ENCODE assay signal across 1 cellular context in the genomic region with DNA sequence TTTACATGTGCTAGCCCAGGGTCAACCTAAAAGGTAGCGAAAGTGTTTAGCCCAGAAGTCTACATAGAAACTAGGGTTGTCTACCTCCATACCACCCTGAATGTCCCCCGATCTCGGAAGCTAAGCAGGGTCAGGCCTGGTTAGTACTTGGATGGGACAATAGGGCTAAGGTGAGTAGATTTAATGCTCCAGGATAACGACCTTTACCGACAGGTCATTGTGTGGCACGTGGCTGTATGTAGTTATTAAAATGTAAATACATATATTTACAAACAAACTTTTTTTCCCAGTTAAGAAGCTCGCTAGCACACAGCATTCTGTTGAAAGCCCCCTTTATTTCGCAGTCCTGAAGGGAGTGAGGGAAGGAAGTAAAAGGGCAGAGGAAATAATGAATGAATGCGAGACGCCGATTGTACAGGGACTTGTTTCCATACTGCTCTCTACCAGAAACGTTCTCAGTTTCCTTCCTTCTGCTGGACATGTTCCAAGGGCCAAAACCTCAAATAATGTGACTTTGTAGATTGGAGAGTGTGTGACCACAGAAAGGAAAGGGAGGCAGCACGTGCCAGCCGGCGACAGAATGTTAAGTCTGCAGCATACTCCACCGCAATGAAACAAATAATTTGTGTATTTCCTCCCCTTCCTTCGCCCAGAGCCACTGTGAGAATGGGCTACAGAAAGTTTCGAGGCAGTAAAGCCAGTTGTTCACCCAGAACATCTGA.
A peak's percentile ranks its signal among the peaks of the same experiment; 100 is the strongest.
TF ChIP-seq lines count a peak whose summit lies in the region.

No MANE protein-coding gene starts in this region.

TF ChIP-seq in K562, 482 proteins besides CTCF, POLR2A, EP300 and RAD21 (continued from another document and continues in another):
- TF ChIP-seq HSF4 (CRISPR knock-in tag; IDR thresholded peaks at IDR 0.05; ENCODE audit: borderline replicate concordance) (peak; percentile 54; the same call in 1 of the 2 replicates), NEUROD1 (IDR thresholded peaks at IDR 0.05; ENCODE audit: borderline replicate concordance, low read depth, low read length, partially characterized antibody) (no peak), TCF7L2 (IDR thresholded peaks at IDR 0.05; ENCODE audit: low read depth, low read length) (no peak), ZNF282 (CRISPR knock-in tag; IDR thresholded peaks at IDR 0.05) (no peak), WHSC1 (IDR thresholded peaks at IDR 0.05; ENCODE audit: low read length) (no peak), CAMTA2 (CRISPR knock-in tag; conservative IDR thresholded peaks at IDR 0.05) (no peak), XRCC3 (IDR thresholded peaks at IDR 0.05) (no peak), KLF6 (CRISPR knock-in tag; IDR thresholded peaks at IDR 0.05; ENCODE audit: borderline replicate concordance) (no peak), SUPT5H (IDR thresholded peaks at IDR 0.05) (no peak), ZNF384 (IDR thresholded peaks at IDR 0.05; ENCODE audit: low read depth, low read length) (no peak), MCM7 (IDR thresholded peaks at IDR 0.05) (no peak), ETV6 (IDR thresholded peaks at IDR 0.05; ENCODE audit: borderline replicate concordance in 1 of 2, low read depth in 2 of 2, low read length in 1 of 2) (no peak), ETV6 (CRISPR knock-in tag; IDR thresholded peaks at IDR 0.05; ENCODE audit: borderline replicate concordance) (no peak), ILK (tag; IDR thresholded peaks at IDR 0.05; ENCODE audit: borderline replicate concordance, low read depth) (no peak), ZNF311 (CRISPR knock-in tag; IDR thresholded peaks at IDR 0.05) (no peak), ZNF143 (CRISPR knock-in tag; IDR thresholded peaks at IDR 0.05) (no peak), TCF3 (CRISPR knock-in tag; IDR thresholded peaks at IDR 0.05) (peak; percentile 47; the same call in 1 of the 2 replicates), BDP1 (IDR thresholded peaks at IDR 0.05; ENCODE audit: insufficient read depth, insufficient read length) (peak; percentile 11), SRSF9 (IDR thresholded peaks at IDR 0.05; ENCODE audit: borderline replicate concordance, low read depth, low read length) (no peak), NRF1 (conservative IDR thresholded peaks at IDR 0.05 in 1 of 2, IDR thresholded peaks at IDR 0.05 in 1 of 2) (no peak), BACH1 (tag; IDR thresholded peaks at IDR 0.05) (0 out of 2 replicates have a peak, but pooled peaks have one; percentile 16)
- TF ChIP-seq, protein P1, sequence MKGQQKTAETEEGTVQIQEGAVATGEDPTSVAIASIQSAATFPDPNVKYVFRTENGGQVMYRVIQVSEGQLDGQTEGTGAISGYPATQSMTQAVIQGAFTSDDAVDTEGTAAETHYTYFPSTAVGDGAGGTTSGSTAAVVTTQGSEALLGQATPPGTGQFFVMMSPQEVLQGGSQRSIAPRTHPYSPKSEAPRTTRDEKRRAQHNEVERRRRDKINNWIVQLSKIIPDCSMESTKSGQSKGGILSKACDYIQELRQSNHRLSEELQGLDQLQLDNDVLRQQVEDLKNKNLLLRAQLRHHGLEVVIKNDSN (CRISPR knock-in tag; IDR thresholded peaks at IDR 0.05): peak; percentile 75
- TF ChIP-seq, protein P2, sequence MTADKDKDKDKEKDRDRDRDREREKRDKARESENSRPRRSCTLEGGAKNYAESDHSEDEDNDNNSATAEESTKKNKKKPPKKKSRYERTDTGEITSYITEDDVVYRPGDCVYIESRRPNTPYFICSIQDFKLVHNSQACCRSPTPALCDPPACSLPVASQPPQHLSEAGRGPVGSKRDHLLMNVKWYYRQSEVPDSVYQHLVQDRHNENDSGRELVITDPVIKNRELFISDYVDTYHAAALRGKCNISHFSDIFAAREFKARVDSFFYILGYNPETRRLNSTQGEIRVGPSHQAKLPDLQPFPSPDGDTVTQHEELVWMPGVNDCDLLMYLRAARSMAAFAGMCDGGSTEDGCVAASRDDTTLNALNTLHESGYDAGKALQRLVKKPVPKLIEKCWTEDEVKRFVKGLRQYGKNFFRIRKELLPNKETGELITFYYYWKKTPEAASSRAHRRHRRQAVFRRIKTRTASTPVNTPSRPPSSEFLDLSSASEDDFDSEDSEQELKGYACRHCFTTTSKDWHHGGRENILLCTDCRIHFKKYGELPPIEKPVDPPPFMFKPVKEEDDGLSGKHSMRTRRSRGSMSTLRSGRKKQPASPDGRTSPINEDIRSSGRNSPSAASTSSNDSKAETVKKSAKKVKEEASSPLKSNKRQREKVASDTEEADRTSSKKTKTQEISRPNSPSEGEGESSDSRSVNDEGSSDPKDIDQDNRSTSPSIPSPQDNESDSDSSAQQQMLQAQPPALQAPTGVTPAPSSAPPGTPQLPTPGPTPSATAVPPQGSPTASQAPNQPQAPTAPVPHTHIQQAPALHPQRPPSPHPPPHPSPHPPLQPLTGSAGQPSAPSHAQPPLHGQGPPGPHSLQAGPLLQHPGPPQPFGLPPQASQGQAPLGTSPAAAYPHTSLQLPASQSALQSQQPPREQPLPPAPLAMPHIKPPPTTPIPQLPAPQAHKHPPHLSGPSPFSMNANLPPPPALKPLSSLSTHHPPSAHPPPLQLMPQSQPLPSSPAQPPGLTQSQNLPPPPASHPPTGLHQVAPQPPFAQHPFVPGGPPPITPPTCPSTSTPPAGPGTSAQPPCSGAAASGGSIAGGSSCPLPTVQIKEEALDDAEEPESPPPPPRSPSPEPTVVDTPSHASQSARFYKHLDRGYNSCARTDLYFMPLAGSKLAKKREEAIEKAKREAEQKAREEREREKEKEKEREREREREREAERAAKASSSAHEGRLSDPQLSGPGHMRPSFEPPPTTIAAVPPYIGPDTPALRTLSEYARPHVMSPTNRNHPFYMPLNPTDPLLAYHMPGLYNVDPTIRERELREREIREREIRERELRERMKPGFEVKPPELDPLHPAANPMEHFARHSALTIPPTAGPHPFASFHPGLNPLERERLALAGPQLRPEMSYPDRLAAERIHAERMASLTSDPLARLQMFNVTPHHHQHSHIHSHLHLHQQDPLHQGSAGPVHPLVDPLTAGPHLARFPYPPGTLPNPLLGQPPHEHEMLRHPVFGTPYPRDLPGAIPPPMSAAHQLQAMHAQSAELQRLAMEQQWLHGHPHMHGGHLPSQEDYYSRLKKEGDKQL (CRISPR knock-in tag; IDR thresholded peaks at IDR 0.05; ENCODE audit: borderline replicate concordance): no peak
- TF ChIP-seq, protein P3, sequence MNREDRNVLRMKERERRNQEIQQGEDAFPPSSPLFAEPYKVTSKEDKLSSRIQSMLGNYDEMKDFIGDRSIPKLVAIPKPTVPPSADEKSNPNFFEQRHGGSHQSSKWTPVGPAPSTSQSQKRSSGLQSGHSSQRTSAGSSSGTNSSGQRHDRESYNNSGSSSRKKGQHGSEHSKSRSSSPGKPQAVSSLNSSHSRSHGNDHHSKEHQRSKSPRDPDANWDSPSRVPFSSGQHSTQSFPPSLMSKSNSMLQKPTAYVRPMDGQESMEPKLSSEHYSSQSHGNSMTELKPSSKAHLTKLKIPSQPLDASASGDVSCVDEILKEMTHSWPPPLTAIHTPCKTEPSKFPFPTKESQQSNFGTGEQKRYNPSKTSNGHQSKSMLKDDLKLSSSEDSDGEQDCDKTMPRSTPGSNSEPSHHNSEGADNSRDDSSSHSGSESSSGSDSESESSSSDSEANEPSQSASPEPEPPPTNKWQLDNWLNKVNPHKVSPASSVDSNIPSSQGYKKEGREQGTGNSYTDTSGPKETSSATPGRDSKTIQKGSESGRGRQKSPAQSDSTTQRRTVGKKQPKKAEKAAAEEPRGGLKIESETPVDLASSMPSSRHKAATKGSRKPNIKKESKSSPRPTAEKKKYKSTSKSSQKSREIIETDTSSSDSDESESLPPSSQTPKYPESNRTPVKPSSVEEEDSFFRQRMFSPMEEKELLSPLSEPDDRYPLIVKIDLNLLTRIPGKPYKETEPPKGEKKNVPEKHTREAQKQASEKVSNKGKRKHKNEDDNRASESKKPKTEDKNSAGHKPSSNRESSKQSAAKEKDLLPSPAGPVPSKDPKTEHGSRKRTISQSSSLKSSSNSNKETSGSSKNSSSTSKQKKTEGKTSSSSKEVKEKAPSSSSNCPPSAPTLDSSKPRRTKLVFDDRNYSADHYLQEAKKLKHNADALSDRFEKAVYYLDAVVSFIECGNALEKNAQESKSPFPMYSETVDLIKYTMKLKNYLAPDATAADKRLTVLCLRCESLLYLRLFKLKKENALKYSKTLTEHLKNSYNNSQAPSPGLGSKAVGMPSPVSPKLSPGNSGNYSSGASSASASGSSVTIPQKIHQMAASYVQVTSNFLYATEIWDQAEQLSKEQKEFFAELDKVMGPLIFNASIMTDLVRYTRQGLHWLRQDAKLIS (CRISPR knock-in tag; IDR thresholded peaks at IDR 0.05): no peak
- TF ChIP-seq, protein P4, sequence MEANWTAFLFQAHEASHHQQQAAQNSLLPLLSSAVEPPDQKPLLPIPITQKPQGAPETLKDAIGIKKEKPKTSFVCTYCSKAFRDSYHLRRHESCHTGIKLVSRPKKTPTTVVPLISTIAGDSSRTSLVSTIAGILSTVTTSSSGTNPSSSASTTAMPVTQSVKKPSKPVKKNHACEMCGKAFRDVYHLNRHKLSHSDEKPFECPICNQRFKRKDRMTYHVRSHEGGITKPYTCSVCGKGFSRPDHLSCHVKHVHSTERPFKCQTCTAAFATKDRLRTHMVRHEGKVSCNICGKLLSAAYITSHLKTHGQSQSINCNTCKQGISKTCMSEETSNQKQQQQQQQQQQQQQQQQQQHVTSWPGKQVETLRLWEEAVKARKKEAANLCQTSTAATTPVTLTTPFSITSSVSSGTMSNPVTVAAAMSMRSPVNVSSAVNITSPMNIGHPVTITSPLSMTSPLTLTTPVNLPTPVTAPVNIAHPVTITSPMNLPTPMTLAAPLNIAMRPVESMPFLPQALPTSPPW (CRISPR knock-in tag; IDR thresholded peaks at IDR 0.05): no peak
- TF ChIP-seq, protein P5, sequence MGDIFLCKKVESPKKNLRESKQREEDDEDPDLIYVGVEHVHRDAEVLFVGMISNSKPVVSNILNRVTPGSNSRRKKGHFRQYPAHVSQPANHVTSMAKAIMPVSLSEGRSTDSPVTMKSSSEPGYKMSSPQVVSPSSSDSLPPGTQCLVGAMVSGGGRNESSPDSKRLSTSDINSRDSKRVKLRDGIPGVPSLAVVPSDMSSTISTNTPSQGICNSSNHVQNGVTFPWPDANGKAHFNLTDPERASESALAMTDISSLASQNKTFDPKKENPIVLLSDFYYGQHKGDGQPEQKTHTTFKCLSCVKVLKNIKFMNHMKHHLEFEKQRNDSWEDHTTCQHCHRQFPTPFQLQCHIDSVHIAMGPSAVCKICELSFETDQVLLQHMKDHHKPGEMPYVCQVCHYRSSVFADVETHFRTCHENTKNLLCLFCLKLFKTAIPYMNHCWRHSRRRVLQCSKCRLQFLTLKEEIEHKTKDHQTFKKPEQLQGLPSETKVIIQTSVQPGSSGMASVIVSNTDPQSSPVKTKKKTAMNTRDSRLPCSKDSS (IDR thresholded peaks at IDR 0.05; ENCODE audit: low read depth, partially characterized antibody): no peak
- TF ChIP-seq, protein P6, sequence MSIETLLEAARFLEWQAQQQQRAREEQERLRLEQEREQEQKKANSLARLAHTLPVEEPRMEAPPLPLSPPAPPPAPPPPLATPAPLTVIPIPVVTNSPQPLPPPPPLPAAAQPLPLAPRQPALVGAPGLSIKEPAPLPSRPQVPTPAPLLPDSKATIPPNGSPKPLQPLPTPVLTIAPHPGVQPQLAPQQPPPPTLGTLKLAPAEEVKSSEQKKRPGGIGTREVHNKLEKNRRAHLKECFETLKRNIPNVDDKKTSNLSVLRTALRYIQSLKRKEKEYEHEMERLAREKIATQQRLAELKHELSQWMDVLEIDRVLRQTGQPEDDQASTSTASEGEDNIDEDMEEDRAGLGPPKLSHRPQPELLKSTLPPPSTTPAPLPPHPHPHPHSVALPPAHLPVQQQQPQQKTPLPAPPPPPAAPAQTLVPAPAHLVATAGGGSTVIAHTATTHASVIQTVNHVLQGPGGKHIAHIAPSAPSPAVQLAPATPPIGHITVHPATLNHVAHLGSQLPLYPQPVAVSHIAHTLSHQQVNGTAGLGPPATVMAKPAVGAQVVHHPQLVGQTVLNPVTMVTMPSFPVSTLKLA (conservative IDR thresholded peaks at IDR 0.05): peak in 1 of 2 experiments; percentile 63; a peak in 1 of 4 replicates
- TF ChIP-seq, protein P7, sequence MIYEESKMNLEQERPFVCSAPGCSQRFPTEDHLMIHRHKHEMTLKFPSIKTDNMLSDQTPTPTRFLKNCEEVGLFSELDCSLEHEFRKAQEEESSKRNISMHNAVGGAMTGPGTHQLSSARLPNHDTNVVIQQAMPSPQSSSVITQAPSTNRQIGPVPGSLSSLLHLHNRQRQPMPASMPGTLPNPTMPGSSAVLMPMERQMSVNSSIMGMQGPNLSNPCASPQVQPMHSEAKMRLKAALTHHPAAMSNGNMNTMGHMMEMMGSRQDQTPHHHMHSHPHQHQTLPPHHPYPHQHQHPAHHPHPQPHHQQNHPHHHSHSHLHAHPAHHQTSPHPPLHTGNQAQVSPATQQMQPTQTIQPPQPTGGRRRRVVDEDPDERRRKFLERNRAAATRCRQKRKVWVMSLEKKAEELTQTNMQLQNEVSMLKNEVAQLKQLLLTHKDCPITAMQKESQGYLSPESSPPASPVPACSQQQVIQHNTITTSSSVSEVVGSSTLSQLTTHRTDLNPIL (CRISPR knock-in tag; IDR thresholded peaks at IDR 0.05): no peak
